Comparison of ENCODE assay signal across 8 cellular contexts in genomic region chr17:71460943-71461342, GRCh38.
A peak's percentile ranks its signal among the peaks of the same experiment; 100 is the strongest.
DNase-seq lines count a peak whose midpoint lies in the region; ATAC-seq lines count a peak whose summit lies in the region.

No MANE protein-coding gene starts in this region.

- no peak overlapping the region for H3K9ac ChIP-seq in neuronal stem cell (ENCODE audit: low read depth, low read length, poor library complexity)

- no peak overlapping the region for H2BK12ac ChIP-seq in neuronal stem cell (ENCODE audit: low read length)

- H3K18ac ChIP-seq in neuronal stem cell (ENCODE audit: low read length), result no peak overlapping the region

- no peak overlapping the region for H2BK5ac ChIP-seq in neuronal stem cell (ENCODE audit: low read length)

- H2AFZ ChIP-seq in neuronal stem cell (ENCODE audit: low read length), result no peak overlapping the region

- H3K79me1 ChIP-seq in neuronal stem cell (ENCODE audit: low read depth, low read length), result no peaks in the 10 kb centered on the region

- H3K27me3 ChIP-seq in neuronal stem cell (ENCODE audit: control insufficient read depth in 3 of 3, insufficient read depth in 3 of 3, low read depth in 1 of 3, low read length in 3 of 3), result no peaks in the 10 kb centered on the region

- ATAC-seq in GM18858 (IDR thresholded peaks at IDR 0.05; ENCODE audit: unreplicated experiment) (no peak), HG02970 (IDR thresholded peaks at IDR 0.05; ENCODE audit: low FRiP score, unreplicated experiment) (no peak), GM21367 (IDR thresholded peaks at IDR 0.05; ENCODE audit: unreplicated experiment) (no peak), HG02610 (IDR thresholded peaks at IDR 0.05; ENCODE audit: unreplicated experiment) (no peak)

- H2BK15ac ChIP-seq in neuronal stem cell (ENCODE audit: low read length), result no peak overlapping the region

- DNase-seq in ELF-1 (ENCODE audit: low read depth, low spot score), result peak; percentile 17
- peak; percentile 21 for DNase-seq in NAMALWA (ENCODE audit: low spot score)
- DNase-seq in dedifferentiated amniotic fluid mesenchymal stem cell (ENCODE audit: extremely low spot score), result peak; percentile 22
- DNase-seq in neuronal stem cell (ENCODE audit: low spot score), result no peak

- no peaks in the 10 kb centered on the region for H3K9me3 ChIP-seq in neuronal stem cell (replicated peaks in 1 of 2; ENCODE audit: control insufficient read depth in 2 of 2, insufficient read depth in 1 of 2, low read depth in 1 of 2, low read length in 2 of 2)

- no peak overlapping the region for H2AK5ac ChIP-seq in neuronal stem cell (ENCODE audit: low read depth, low read length)

- H3K4me2 ChIP-seq in neuronal stem cell (ENCODE audit: insufficient read depth, low read length, poor library complexity, severe bottlenecking), result no peak overlapping the region

- H2BK120ac ChIP-seq in neuronal stem cell (ENCODE audit: low read depth, low read length), result no peak overlapping the region

- no peak overlapping the region for H3K23ac ChIP-seq in neuronal stem cell (ENCODE audit: low read depth, low read length, poor library complexity)

- H3K36me3 ChIP-seq in neuronal stem cell (replicated peaks in 1 of 2; ENCODE audit: control insufficient read depth in 2 of 2, insufficient read depth in 2 of 2, low read length in 2 of 2), result no peaks in the 10 kb centered on the region

- no peak overlapping the region for H3K14ac ChIP-seq in neuronal stem cell (ENCODE audit: low read length)

- no peak overlapping the region for H3K4me3 ChIP-seq in neuronal stem cell (ENCODE audit: low read length in 2 of 2)

- H3K27ac ChIP-seq in neuronal stem cell (replicated peaks; ENCODE audit: low read length), result peak overlapping the region; percentile 41

- H4K8ac ChIP-seq in neuronal stem cell (ENCODE audit: low read depth, low read length), result no peak overlapping the region

- H3K4me1 ChIP-seq in neuronal stem cell (ENCODE audit: control insufficient read depth in 2 of 2, insufficient read depth in 1 of 2, low read depth in 1 of 2, low read length in 2 of 2), result peaks cover 0 to 2% of the 10 kb centered on the region in 2 donors

- H3K4ac ChIP-seq in neuronal stem cell (ENCODE audit: low read length), result no peak overlapping the region

- no peak overlapping the region for H4K91ac ChIP-seq in neuronal stem cell (ENCODE audit: low read depth, low read length, poor library complexity)

- no CpG with 5 or more reads among the region's 4 CpGs for WGBS in neuronal stem cell (ENCODE audit: extremely low coverage in 2 of 2, insufficient read length in 2 of 2, insufficient replicate concordance in 1 of 2), 2 donors
